In the genomic region with DNA sequence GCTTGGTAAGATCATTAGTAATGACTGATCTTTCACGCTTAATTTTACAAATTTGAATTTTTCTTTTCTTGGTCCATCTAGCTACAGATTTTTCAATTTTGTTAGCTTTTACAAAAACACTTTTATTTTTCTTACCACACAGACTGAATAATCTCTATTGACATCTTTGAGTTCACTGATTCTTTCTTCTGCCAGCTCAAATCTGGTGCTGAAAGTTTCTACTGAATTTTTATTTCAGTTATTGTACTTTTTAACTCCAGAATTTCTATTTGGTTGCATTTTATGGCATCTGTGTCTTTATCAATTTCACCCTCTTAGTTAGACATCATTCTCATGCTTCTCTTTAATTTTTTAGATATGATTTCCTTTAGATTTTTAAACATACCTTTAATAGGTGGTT, we compare ENCODE assay signal across 9 cellular contexts.
"Had no signal": no experiment of that assay in that cellular context is flagged by ENCODE, and none has a peak within 500 bp of the region (broad histone marks: within the 10 kb centered on the region; RNA-seq: fewer than 3 reads in every experiment).

No MANE protein-coding gene starts in this region.

- DNase-seq: H9, HCEC 1CT, HFFc6, IMR-90, KBM-7 had no signal

- ATAC-seq: GM23338 had no signal

- FAIRE-seq: H1, H54 had no signal

- H2AFZ ChIP-seq: GM23338 had no signal

- H3K4me3 ChIP-seq: GM23338 had no signal

- H3K27ac ChIP-seq: HL-60 had no signal

- H3K4me2 ChIP-seq: GM23338 had no signal
